29 cellular contexts compared by ENCODE assay signal in genomic region chrY:7730666-7731065, GRCh38.
DNase-seq lines count a peak whose midpoint lies in the region; ATAC-seq, FAIRE-seq and TF ChIP-seq lines count a peak whose summit lies in the region.
"Had no signal": no experiment of that assay in that cellular context is flagged by ENCODE, and none has a peak within 500 bp of the region (broad histone marks: within the 10 kb centered on the region; RNA-seq: fewer than 3 reads in every experiment).

No MANE protein-coding gene starts in this region.

- H2AFZ ChIP-seq in OCI-LY3 (ENCODE audit: low read depth, low read length) = peak overlapping the region; percentile 43; the same call in 1 of the 2 replicates
- H2AFZ ChIP-seq: PC-9 had no signal

- peaks cover 99% of the 10 kb centered on the region for H3K4me1 ChIP-seq in OCI-LY3 (ENCODE audit: low read length)

- peak; percentile 65 for FAIRE-seq in GM18507 (lab: Jason Lieb, UNC)
- FAIRE-seq: HepG2, K562 had no signal

- peak overlapping the region; percentile 84 for H3K9ac ChIP-seq in OCI-LY3 (ENCODE audit: low read length)
- H3K9ac ChIP-seq: SK-N-SH had no signal

- H3K9me3 ChIP-seq in OCI-LY3 (ENCODE audit: insufficient read depth, low read length) = 0 out of 2 replicates have a peak, but pooled peaks cover 5% of the 10 kb centered on the region
- H3K9me3 ChIP-seq: MG63, SK-N-SH had no signal

- DNase-seq in activated CD8-positive, alpha-beta T cell treated with anti-CD3 and anti-CD28 coated beads for 36 hours = peak; percentile 2
- DNase-seq in activated CD8-positive, alpha-beta T cell treated with anti-CD3 and anti-CD28 coated beads, Interleukin-2, amount 10 ng/mL, durations not matched to agents 7 days and 5 days = no peak
- DNase-seq in GM18507 (ENCODE audit: extremely low spot score, insufficient read length, low read depth) (no peak), memory B cell (ENCODE audit: low spot score in 2 of 2) (no peak), NCI-H2227 treated with DMSO at 0.1 percent for 48 hours (lab: John Stamatoyannopoulos, UW) (no peak), A172 (ENCODE audit: low spot score) (no peak)
- DNase-seq: 8988T; AML-193; Calu3; CD8-positive, alpha-beta memory T cell; DMS153; EL; GF-D8; H7; MG63; NCI-H1048; NCI-H1417 treated with DMSO at 0.1 percent for 48 hours; NCI-H187; NCI-H446 treated with DMSO at 0.1 percent for 48 hours; NCI-H526 treated with DMSO at 0.1 percent for 48 hours; PC-9; SIG-M5; SK-N-SH had no signal

- H3K36me3 ChIP-seq in OCI-LY3 (replicated peaks; ENCODE audit: low read depth, low read length) = peaks cover 7% of the 10 kb centered on the region
- H3K36me3 ChIP-seq: MG63 had no signal

- no peaks in the 10 kb centered on the region for H3K27me3 ChIP-seq in OCI-LY3 (ENCODE audit: low read depth, low read length)
- H3K27me3 ChIP-seq: MG63 had no signal

- no peaks in the 10 kb centered on the region for H4K20me1 ChIP-seq in OCI-LY3 (ENCODE audit: insufficient read depth, low read length)

- H3K79me2 ChIP-seq in OCI-LY3 (ENCODE audit: low read length) = no peaks in the 10 kb centered on the region

- no peak overlapping the region for H3K27ac Mint-ChIP-seq in activated CD8-positive, alpha-beta T cell treated with anti-CD3 and anti-CD28 coated beads for 36 hours
- no peak overlapping the region for H3K27ac Mint-ChIP-seq in activated CD8-positive, alpha-beta T cell treated with anti-CD3 and anti-CD28 coated beads, Interleukin-2, amount 10 ng/mL, durations not matched to agents 7 days and 5 days
- H3K27ac Mint-ChIP-seq in memory B cell = peak overlapping the region; percentile 65
- H3K27ac Mint-ChIP-seq: CD8-positive, alpha-beta memory T cell had no signal

- no peak for TF ChIP-seq CTCF in activated CD8-positive, alpha-beta T cell treated with anti-CD3 and anti-CD28 coated beads for 36 hours (IDR thresholded peaks at IDR 0.05)
- TF ChIP-seq CTCF in OCI-LY3 (IDR thresholded peaks at IDR 0.05; ENCODE audit: low read depth, low read length) = no peak

- no peaks in the 10 kb centered on the region for H3K9me3 Mint-ChIP-seq in activated CD8-positive, alpha-beta T cell treated with anti-CD3 and anti-CD28 coated beads for 36 hours
- no peaks in the 10 kb centered on the region for H3K9me3 Mint-ChIP-seq in activated CD8-positive, alpha-beta T cell treated with anti-CD3 and anti-CD28 coated beads, Interleukin-2, amount 10 ng/mL, durations not matched to agents 7 days and 5 days (ENCODE audit: insufficient read depth)
- no peaks in the 10 kb centered on the region for H3K9me3 Mint-ChIP-seq in memory B cell
- H3K9me3 Mint-ChIP-seq: CD8-positive, alpha-beta memory T cell had no signal

- peaks cover 4% of the 10 kb centered on the region for H3K4me1 Mint-ChIP-seq in activated CD8-positive, alpha-beta T cell treated with anti-CD3 and anti-CD28 coated beads for 36 hours (ENCODE audit: low read depth)
- no peaks in the 10 kb centered on the region for H3K4me1 Mint-ChIP-seq in activated CD8-positive, alpha-beta T cell treated with anti-CD3 and anti-CD28 coated beads, Interleukin-2, amount 10 ng/mL, durations not matched to agents 7 days and 5 days (ENCODE audit: low read depth)
- H3K4me1 Mint-ChIP-seq in memory B cell = peaks cover 25% of the 10 kb centered on the region
- H3K4me1 Mint-ChIP-seq: CD8-positive, alpha-beta memory T cell had no signal

- no peaks in the 10 kb centered on the region for H3K36me3 Mint-ChIP-seq in activated CD8-positive, alpha-beta T cell treated with anti-CD3 and anti-CD28 coated beads for 36 hours (ENCODE audit: low read depth)
- no peaks in the 10 kb centered on the region for H3K36me3 Mint-ChIP-seq in activated CD8-positive, alpha-beta T cell treated with anti-CD3 and anti-CD28 coated beads, Interleukin-2, amount 10 ng/mL, durations not matched to agents 7 days and 5 days (ENCODE audit: low read depth)
- no peaks in the 10 kb centered on the region for H3K36me3 Mint-ChIP-seq in memory B cell
- H3K36me3 Mint-ChIP-seq: CD8-positive, alpha-beta memory T cell had no signal

- ATAC-seq in activated CD8-positive, alpha-beta T cell treated with anti-CD3 and anti-CD28 coated beads for 36 hours = peak; percentile 60
- ATAC-seq in activated CD8-positive, alpha-beta T cell treated with anti-CD3 and anti-CD28 coated beads, Interleukin-2, amount 10 ng/mL, durations not matched to agents 7 days and 5 days = no peak
- ATAC-seq in memory B cell (ENCODE audit: low read depth) = peak; percentile 74
- ATAC-seq in HG03460 (IDR thresholded peaks at IDR 0.05; ENCODE audit: unreplicated experiment) = no peak
- ATAC-seq: HepG2, K562 had no signal

- CTCF ChIA-PET in activated CD8-positive, alpha-beta T cell treated with anti-CD3 and anti-CD28 coated beads for 36 hours (lab: Charles Lee) = no interaction called here
- CTCF ChIA-PET in activated CD8-positive, alpha-beta T cell treated with anti-CD3 and anti-CD28 coated beads, Interleukin-2, amount 10 ng/mL, durations not matched to agents 7 days and 5 days (lab: Charles Lee) = no interaction called here

- no peaks in the 10 kb centered on the region for H3K27me3 Mint-ChIP-seq in activated CD8-positive, alpha-beta T cell treated with anti-CD3 and anti-CD28 coated beads for 36 hours
- no peaks in the 10 kb centered on the region for H3K27me3 Mint-ChIP-seq in activated CD8-positive, alpha-beta T cell treated with anti-CD3 and anti-CD28 coated beads, Interleukin-2, amount 10 ng/mL, durations not matched to agents 7 days and 5 days (ENCODE audit: low read depth)
- H3K27me3 Mint-ChIP-seq in memory B cell = no peaks in the 10 kb centered on the region
- H3K27me3 Mint-ChIP-seq: CD8-positive, alpha-beta memory T cell had no signal

- intact Hi-C loops in activated CD8-positive, alpha-beta T cell treated with anti-CD3 and anti-CD28 coated beads for 36 hours (cut with micrococcal nuclease) = no loop called here

- H3K4me2 ChIP-seq in OCI-LY3 (ENCODE audit: low read length) = peak overlapping the region; percentile 53
- H3K4me2 ChIP-seq: PC-9, SK-N-SH had no signal

- H3K4me3 ChIP-seq in OCI-LY3 (ENCODE audit: low read length) = peak overlapping the region; percentile 16; the same call in 1 of the 2 replicates
- H3K4me3 ChIP-seq: K562, MG63, PC-9 had no signal

- peak overlapping the region; percentile 100 for H3K27ac ChIP-seq in OCI-LY3 (ENCODE audit: low read length)
- H3K27ac ChIP-seq: C4-2B, HL-60, PC-9 had no signal

- POLR2A ChIA-PET in activated CD8-positive, alpha-beta T cell treated with anti-CD3 and anti-CD28 coated beads for 36 hours (lab: Charles Lee) = no interaction called here
- POLR2A ChIA-PET in activated CD8-positive, alpha-beta T cell treated with anti-CD3 and anti-CD28 coated beads, Interleukin-2, amount 10 ng/mL, durations not matched to agents 7 days and 5 days (lab: Charles Lee) = no interaction called here

- no peak overlapping the region for H3K4me3 Mint-ChIP-seq in activated CD8-positive, alpha-beta T cell treated with anti-CD3 and anti-CD28 coated beads for 36 hours
- no peak overlapping the region for H3K4me3 Mint-ChIP-seq in activated CD8-positive, alpha-beta T cell treated with anti-CD3 and anti-CD28 coated beads, Interleukin-2, amount 10 ng/mL, durations not matched to agents 7 days and 5 days
- no peak overlapping the region for H3K4me3 Mint-ChIP-seq in memory B cell
- H3K4me3 Mint-ChIP-seq: CD8-positive, alpha-beta memory T cell had no signal

Comparison
In these comparisons a context has a peak if more than half of its experiments do, and no peak if none do; other contexts are left out.
1. ATAC-seq: peak in activated CD8-positive, alpha-beta T cell treated with anti-CD3 and anti-CD28 coated beads for 36 hours (single experiment) and memory B cell (single experiment); none in activated CD8-positive, alpha-beta T cell treated with anti-CD3 and anti-CD28 coated beads, Interleukin-2, amount 10 ng/mL, durations not matched to agents 7 days and 5 days (single experiment) and HG03460 (single experiment).